8 cellular contexts compared by ENCODE assay signal in the genomic region with DNA sequence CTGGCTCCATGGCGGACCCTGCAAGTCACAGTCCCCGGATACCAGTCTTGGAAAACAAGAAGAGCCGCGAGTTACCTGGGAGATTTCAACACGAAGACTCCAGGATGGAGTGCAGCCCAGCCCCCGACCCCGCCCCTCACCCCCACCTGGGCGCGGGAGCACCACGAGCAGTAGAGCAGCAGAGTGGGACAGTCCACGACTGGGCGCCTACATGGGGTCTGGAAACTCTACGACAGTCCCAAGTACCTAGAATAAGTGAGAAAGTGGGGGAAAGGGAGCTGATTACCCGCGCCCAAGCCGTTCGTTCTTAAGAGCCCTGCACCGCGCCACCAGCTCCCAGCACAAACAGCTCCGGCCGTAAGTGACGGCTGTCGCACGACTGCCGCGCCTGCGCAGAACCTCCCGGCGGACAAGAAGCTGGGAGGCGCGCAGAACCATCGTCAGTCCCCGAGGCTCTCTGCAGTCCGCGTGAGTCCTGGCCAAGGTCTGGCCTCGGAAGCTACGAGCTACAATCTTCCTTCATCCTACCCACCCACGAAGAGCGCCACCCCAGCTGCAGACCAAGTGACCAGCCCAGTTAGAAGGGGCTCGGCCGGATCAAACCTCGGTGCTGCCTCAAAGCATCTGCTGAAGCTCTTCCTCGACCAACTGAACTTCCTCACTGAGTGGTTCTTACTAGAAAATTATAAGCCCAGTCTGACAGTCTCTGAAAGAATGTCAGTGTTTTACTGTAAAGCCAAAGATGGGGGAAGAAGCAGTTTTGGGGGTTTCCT. TPM values are rescaled to one million over a fixed set of nuclear protein-coding genes. Genes with fewer than 3 reads are reported as not detected.
A peak's percentile ranks its signal among the peaks of the same experiment; 100 is the strongest.
DNase-seq lines count a peak whose midpoint lies in the region; ATAC-seq and TF ChIP-seq lines count a peak whose summit lies in the region.

A gene (minus strand): TSS at position 359 of the 773 bp plus-strand sequence. CDS start 349 bp downstream, at position 10.

- H3K36me3 ChIP-seq in GM06990 (ENCODE audit: control insufficient read depth, insufficient read depth, low read length): no peaks in the 10 kb centered on the region
- H3K36me3 ChIP-seq in SK-N-MC (ENCODE audit: insufficient read depth, low read length): peaks cover 10% of the 10 kb centered on the region; the same call in 1 of the 2 replicates
- peaks cover 0 to 32% of the 10 kb centered on the region in 2 donors for H3K36me3 ChIP-seq in gastroesophageal sphincter
- H3K36me3 ChIP-seq in neutrophil: no peaks in the 10 kb centered on the region

- intact Hi-C loops in activated naive CD4-positive, alpha-beta T cell treated with anti-CD3 and anti-CD28 coated beads for 36 hours (cut with micrococcal nuclease): loop anchor here (1.0 kb wide), 3 partner anchors 24 to 126 kb away; a partner anchor contains a TSS

- peak within 1 kb of the TSS; percentile 84 for H3K4me3 Mint-ChIP-seq in activated naive CD4-positive, alpha-beta T cell treated with anti-CD3 and anti-CD28 coated beads for 36 hours

- peak; percentile 87 for ATAC-seq in HG02571 (IDR thresholded peaks at IDR 0.05; ENCODE audit: unreplicated experiment)
- peak; percentile 98 for ATAC-seq in gastroesophageal sphincter

- H3K27me3 ChIP-seq in GM06990 (replicated peaks; ENCODE audit: control insufficient read depth, insufficient read depth, low read length) (no peaks in the 10 kb centered on the region), gastroesophageal sphincter (no peaks in the 10 kb centered on the region), neutrophil (no peaks in the 10 kb centered on the region)

- H3K27me3 Mint-ChIP-seq in activated naive CD4-positive, alpha-beta T cell treated with anti-CD3 and anti-CD28 coated beads for 36 hours (ENCODE audit: low read depth): no peaks in the 10 kb centered on the region

- H3K27ac Mint-ChIP-seq in activated naive CD4-positive, alpha-beta T cell treated with anti-CD3 and anti-CD28 coated beads for 36 hours: peak within 1 kb of the TSS; percentile 93

- peaks cover 5% of the 10 kb centered on the region for H3K36me3 Mint-ChIP-seq in activated naive CD4-positive, alpha-beta T cell treated with anti-CD3 and anti-CD28 coated beads for 36 hours (ENCODE audit: low read depth)

- H3K4me3 ChIP-seq in GM06990 (replicated peaks; ENCODE audit: low read depth, low read length) (peak within 1 kb of the TSS; percentile 90), SK-N-MC (peak within 1 kb of the TSS; percentile 84), gastroesophageal sphincter (peak within 1 kb of the TSS; percentile 60 to 95), neutrophil (ENCODE audit: low read depth in 1 of 2, low read length in 1 of 2) (peak within 1 kb of the TSS; percentile 82 to 85)

- TF ChIP-seq POLR2A in gastroesophageal sphincter (IDR thresholded peaks at IDR 0.05): peak; percentile 71 to 80

- H3K27ac ChIP-seq in SK-N-MC: peak within 1 kb of the TSS; percentile 77
- peak within 1 kb of the TSS; percentile 51 to 86 (median 84) for H3K27ac ChIP-seq in gastroesophageal sphincter
- H3K27ac ChIP-seq in neutrophil: peak within 1 kb of the TSS; percentile 86

- TF ChIP-seq CTCF in GM06990 (IDR thresholded peaks at IDR 0.05; ENCODE audit: insufficient read depth, low read length, poor library complexity, severe bottlenecking) (no peak), gastroesophageal sphincter (IDR thresholded peaks at IDR 0.05) (peak in 1 of 4 experiments; percentile 45), neutrophil (IDR thresholded peaks at IDR 0.05) (peak; percentile 30), subcutaneous adipose tissue (IDR thresholded peaks at IDR 0.05; ENCODE audit: low read depth) (no peak)

- peak within 1 kb of the TSS; percentile 80 for H3K9ac ChIP-seq in SK-N-MC (ENCODE audit: insufficient read length)

- DNase-seq in GM06990 (ENCODE audit: extremely low read depth, insufficient read length) (peak; percentile 96), NCI-H1048 (lab: John Stamatoyannopoulos, UW) (peak; percentile 78), SK-N-MC (ENCODE audit: low read depth, low spot score) (no peak)
- peak; percentile 93 for DNase-seq in activated naive CD4-positive, alpha-beta T cell treated with anti-CD3 and anti-CD28 coated beads for 36 hours

- TF ChIP-seq EP300 in gastroesophageal sphincter (IDR thresholded peaks at IDR 0.05): no peak

- CTCF ChIA-PET in activated naive CD4-positive, alpha-beta T cell treated with anti-CD3 and anti-CD28 coated beads for 36 hours (lab: Charles Lee): interaction anchor here (0.7 to 1.2 kb wide), 2 partner anchors 24 to 92 kb away, joined by 5 to 6 read pairs; a partner anchor contains a TSS

- H3K9me3 Mint-ChIP-seq in activated naive CD4-positive, alpha-beta T cell treated with anti-CD3 and anti-CD28 coated beads for 36 hours: no peaks in the 10 kb centered on the region

- WGBS in gastroesophageal sphincter (ENCODE audit: low coverage in 1 of 2), 2 donors: 0% methylated on average over 6 to 7 of the region's 43 CpGs

- H3K4me1 Mint-ChIP-seq in activated naive CD4-positive, alpha-beta T cell treated with anti-CD3 and anti-CD28 coated beads for 36 hours (ENCODE audit: low read depth): peaks cover 16% of the 10 kb centered on the region

- H3K9me3 ChIP-seq in SK-N-MC (ENCODE audit: low read depth, low read length): no peaks in the 10 kb centered on the region
- H3K9me3 ChIP-seq in gastroesophageal sphincter: no peaks in the 10 kb centered on the region
- H3K9me3 ChIP-seq in neutrophil: no peaks in the 10 kb centered on the region

- H3K4me1 ChIP-seq in gastroesophageal sphincter (peaks cover 0 to 26% (median 0%) of the 10 kb centered on the region in 3 donors), neutrophil (ENCODE audit: control insufficient read depth in 1 of 2, insufficient read depth in 1 of 2, low read depth in 1 of 2, low read length in 1 of 2) (peaks cover 14 to 15% of the 10 kb centered on the region in 2 experiments)

RNA-seq across cellular contexts. Expression of the gene that starts here (rescaled TPM):
- 10 to 100 TPM; 80.1 to 88.5 TPM for total RNA-seq in activated naive CD4-positive, alpha-beta T cell treated with anti-CD3 and anti-CD28 coated beads for 36 hours
- 10 to 100 TPM; 53.4 to 88.1 (median 70.2) TPM for total RNA-seq in gastroesophageal sphincter
- 10 to 100 TPM; 22.2 to 69.3 (median 51.8) TPM for total RNA-seq in subcutaneous adipose tissue
